In genomic region chrX:7147431-7147977, GRCh38 we compare ENCODE assay signal across 8 cellular contexts. TPM values are rescaled to one million over a fixed set of nuclear protein-coding genes. Genes with fewer than 3 reads are reported as not detected.
A peak's percentile ranks its signal among the peaks of the same experiment; 100 is the strongest.
DNase-seq lines count a peak whose midpoint lies in the region; ATAC-seq and TF ChIP-seq lines count a peak whose summit lies in the region.

Gene STS, plus strand, starts transcription at chrX:7147712. Its CDS starts 105,488 bp downstream, at chrX:7253200.

- no peaks in the 10 kb centered on the region for H3K4me1 ChIP-seq in foreskin keratinocyte
- no peaks in the 10 kb centered on the region for H3K4me1 ChIP-seq in neuronal stem cell (ENCODE audit: control insufficient read depth in 2 of 2, insufficient read depth in 1 of 2, low read depth in 1 of 2, low read length in 2 of 2)
- H3K4me1 ChIP-seq in tibial artery = peaks cover 0 to 16% (median 0%) of the 10 kb centered on the region in 4 donors

- H3K27me3 Mint-ChIP-seq in activated T-helper 17 cell treated with anti-CD3 and anti-CD28 coated beads, Interleukin-2, amount 50 U/mL, for 72 hours = no peaks in the 10 kb centered on the region

- H2AK5ac ChIP-seq in neuronal stem cell (ENCODE audit: low read depth, low read length) = no peak within 1 kb of the TSS

- no CpG with 5 or more reads among the region's 61 CpGs for WGBS in neuronal stem cell (ENCODE audit: extremely low coverage in 2 of 2, insufficient read length in 2 of 2, insufficient replicate concordance in 1 of 2), 2 donors

- no peak within 1 kb of the TSS for H2BK15ac ChIP-seq in neuronal stem cell (ENCODE audit: low read length)

- H3K36me3 ChIP-seq in neuronal stem cell (replicated peaks in 1 of 2; ENCODE audit: control insufficient read depth in 2 of 2, insufficient read depth in 2 of 2, low read length in 2 of 2) = no peaks in the 10 kb centered on the region
- H3K36me3 ChIP-seq in tibial artery = no peaks in the 10 kb centered on the region

- no peak within 1 kb of the TSS for H4K91ac ChIP-seq in neuronal stem cell (ENCODE audit: low read depth, low read length, poor library complexity)

- peak within 1 kb of the TSS; percentile 78 for H3K27ac Mint-ChIP-seq in activated T-helper 17 cell treated with anti-CD3 and anti-CD28 coated beads, Interleukin-2, amount 50 U/mL, for 72 hours

- no peak within 1 kb of the TSS for H3K27ac ChIP-seq in foreskin keratinocyte
- H3K27ac ChIP-seq in neuronal stem cell (replicated peaks; ENCODE audit: low read length) = peak within 1 kb of the TSS; percentile 86
- peak within 1 kb of the TSS; percentile 79 to 83 for H3K27ac ChIP-seq in tibial artery

- H3K27me3 ChIP-seq in foreskin keratinocyte = no peaks in the 10 kb centered on the region
- no peaks in the 10 kb centered on the region for H3K27me3 ChIP-seq in neuronal stem cell (ENCODE audit: control insufficient read depth in 3 of 3, insufficient read depth in 3 of 3, low read depth in 1 of 3, low read length in 3 of 3)
- no peaks in the 10 kb centered on the region for H3K27me3 ChIP-seq in tibial artery

- no peaks in the 10 kb centered on the region for H3K9me3 Mint-ChIP-seq in activated T-helper 17 cell treated with anti-CD3 and anti-CD28 coated beads, Interleukin-2, amount 50 U/mL, for 72 hours

- no peak within 1 kb of the TSS for H4K8ac ChIP-seq in neuronal stem cell (ENCODE audit: low read depth, low read length)

- no peak within 1 kb of the TSS for H3K23ac ChIP-seq in neuronal stem cell (ENCODE audit: low read depth, low read length, poor library complexity)

- peak within 1 kb of the TSS; percentile 81 for H3K9ac ChIP-seq in neuronal stem cell (ENCODE audit: low read depth, low read length, poor library complexity)

- peak within 1 kb of the TSS; percentile 96 for H2AFZ ChIP-seq in neuronal stem cell (ENCODE audit: low read length)

- H3K4me1 Mint-ChIP-seq in activated T-helper 17 cell treated with anti-CD3 and anti-CD28 coated beads, Interleukin-2, amount 50 U/mL, for 72 hours = peaks cover 5% of the 10 kb centered on the region

- peaks cover 6% of the 10 kb centered on the region for H3K36me3 Mint-ChIP-seq in activated T-helper 17 cell treated with anti-CD3 and anti-CD28 coated beads, Interleukin-2, amount 50 U/mL, for 72 hours (ENCODE audit: low read depth)

- H3K4ac ChIP-seq in neuronal stem cell (ENCODE audit: low read length) = no peak within 1 kb of the TSS

- H3K79me1 ChIP-seq in neuronal stem cell (ENCODE audit: low read depth, low read length) = peaks cover 6% of the 10 kb centered on the region

- H3K4me3 Mint-ChIP-seq in activated T-helper 17 cell treated with anti-CD3 and anti-CD28 coated beads, Interleukin-2, amount 50 U/mL, for 72 hours = peak within 1 kb of the TSS; percentile 73

- H3K9me3 ChIP-seq in neuronal stem cell (replicated peaks in 1 of 2; ENCODE audit: control insufficient read depth in 2 of 2, insufficient read depth in 1 of 2, low read depth in 1 of 2, low read length in 2 of 2) = no peaks in the 10 kb centered on the region
- no peaks in the 10 kb centered on the region for H3K9me3 ChIP-seq in tibial artery

- peak within 1 kb of the TSS; percentile 94 for H3K18ac ChIP-seq in neuronal stem cell (ENCODE audit: low read length)

- no peak for TF ChIP-seq CTCF in foreskin keratinocyte (conservative IDR thresholded peaks at IDR 0.05)
- TF ChIP-seq CTCF in tibial artery (IDR thresholded peaks at IDR 0.05) = no peak

- intact Hi-C loops in tibial artery (cut with DNase I; ENCODE audit: low total_unique reads) = no loop called here

- H3K4me3 ChIP-seq in neuronal stem cell (ENCODE audit: low read length in 2 of 2) (peak within 1 kb of the TSS; percentile 75 to 96), tibial artery (peak within 1 kb of the TSS; percentile 77 to 78)

- H3K4me2 ChIP-seq in neuronal stem cell (ENCODE audit: insufficient read depth, low read length, poor library complexity, severe bottlenecking) = peak within 1 kb of the TSS; percentile 57

- DNase-seq in DMS53 (lab: John Stamatoyannopoulos, UW) = peak; percentile 57
- no peak for DNase-seq in DMS53 treated with DMSO at 0.1 percent for 48 hours (lab: John Stamatoyannopoulos, UW; ENCODE audit: unreplicated experiment)
- DNase-seq in NCI-H2171 treated with DMSO at 0.1 percent for 48 hours (lab: John Stamatoyannopoulos, UW) = peak; percentile 37
- peak in 1 of 2 donors; percentile 8 for DNase-seq in foreskin keratinocyte
- peak; percentile 8 for DNase-seq in neuronal stem cell (ENCODE audit: low spot score)
- peak in 1 of 2 donors; percentile 71 for DNase-seq in tibial artery

- ATAC-seq in HG02642 (IDR thresholded peaks at IDR 0.05; ENCODE audit: poor library complexity, unreplicated experiment) (peak; percentile 44), foreskin keratinocyte (peak; percentile 61)
- ATAC-seq in activated T-helper 17 cell treated with anti-CD3 and anti-CD28 coated beads, Interleukin-2, amount 50 U/mL, for 72 hours (replicated peaks) = peak; percentile 50

- H3K14ac ChIP-seq in neuronal stem cell (ENCODE audit: low read length) = no peak within 1 kb of the TSS

- no peak within 1 kb of the TSS for H2BK5ac ChIP-seq in neuronal stem cell (ENCODE audit: low read length)

- H2BK120ac ChIP-seq in neuronal stem cell (ENCODE audit: low read depth, low read length) = no peak within 1 kb of the TSS

- no peak within 1 kb of the TSS for H2BK12ac ChIP-seq in neuronal stem cell (ENCODE audit: low read length)

RNA-seq across cellular contexts. Expression of gene STS, which starts in this region (rescaled TPM):
- 1 to 10 TPM; 1.6 to 3.5 TPM for total RNA-seq in activated T-helper 17 cell treated with anti-CD3 and anti-CD28 coated beads, Interleukin-2, amount 50 U/mL, for 72 hours
- 1.2 and 1.5 TPM in 2 replicates for total RNA-seq in foreskin keratinocyte
- polyA plus RNA-seq in foreskin keratinocyte = 0.38 and 0.50 TPM in 2 replicates
- polyA plus RNA-seq in neuronal stem cell (2013, experiment 1 of 2) = 0.43 TPM
- polyA plus RNA-seq in neuronal stem cell (2013, experiment 2 of 2) = 0.46 TPM
